Comparison of ENCODE assay signal across 24 cellular contexts in genomic region chr6:31418251-31418650, GRCh38.
"Had no signal": no experiment of that assay in that cellular context is flagged by ENCODE, and none has a peak within 500 bp of the region (broad histone marks: within the 10 kb centered on the region; RNA-seq: fewer than 3 reads in every experiment).

No MANE protein-coding gene starts in this region.

- H3K4me1 Mint-ChIP-seq: brain had no signal

- H3K27ac Mint-ChIP-seq: activated CD8-positive, alpha-beta memory T cell treated with anti-CD3 and anti-CD28 coated beads, Interleukin-2, amount 10 ng/mL, durations not matched to agents 7 days and 5 days; activated naive CD4-positive, alpha-beta T cell treated with anti-CD3 and anti-CD28 coated beads, Interleukin-2, amount 50 U/mL, for 72 hours; brain; T-helper 1 cell treated with Interleukin-12 subunit alpha and Interleukin-12 subunit beta and Interleukin-4 antibody, amounts not matched to agents 30 μg/mL and 1 μg/mL, for 36 hours had no signal

- DNase-seq: activated CD4-positive, alpha-beta T cell treated with anti-CD3 and anti-CD28 coated beads, Interleukin-2, amount 50 U/mL, for 1 hour; activated CD4-positive, CD25-positive, alpha-beta regulatory T cell; activated CD8-positive, alpha-beta memory T cell treated with anti-CD3 and anti-CD28 coated beads, Interleukin-2, amount 10 ng/mL, durations not matched to agents 7 days and 5 days; activated effector memory CD4-positive, alpha-beta T cell treated with anti-CD3 and anti-CD28 coated beads, Interleukin-2, amount 50 U/mL, for 16 hours; activated naive CD4-positive, alpha-beta T cell treated with Interleukin-2 at 50 U/mL for 16 hours; activated T-cell treated with anti-CD3 and anti-CD28 coated beads, Interleukin-2, amount 50 U/mL, for 4 hours; amygdala; cerebellar nuclear complex; NCI-H1092; NCI-H1417 treated with DMSO at 0.1 percent for 48 hours; NCI-H1694; NCI-H2029; NCI-H2107; NCI-H345; NCI-H510A; NCI-H526 treated with DMSO at 0.1 percent for 48 hours; Peyer's patch; Right ventricle myocardium superior; SJCRH30 had no signal

- ATAC-seq: activated CD8-positive, alpha-beta memory T cell treated with anti-CD3 and anti-CD28 coated beads, Interleukin-2, amount 10 ng/mL, durations not matched to agents 7 days and 5 days; activated naive CD4-positive, alpha-beta T cell treated with anti-CD3 and anti-CD28 coated beads, Interleukin-2, amount 50 U/mL, for 72 hours; activated T-cell treated with anti-CD3 and anti-CD28 coated beads, Interleukin-2, amount 50 U/mL, for 4 hours had no signal

- H3K9me3 ChIP-seq: Peyer's patch had no signal

- H3K9me3 Mint-ChIP-seq: activated T-cell treated with anti-CD3 and anti-CD28 coated beads, Interleukin-2, amount 50 U/mL, for 4 hours; T-helper 1 cell treated with Interleukin-12 subunit alpha and Interleukin-12 subunit beta and Interleukin-4 antibody, amounts not matched to agents 30 μg/mL and 1 μg/mL, for 36 hours had no signal

- H3K4me3 Mint-ChIP-seq: activated CD8-positive, alpha-beta memory T cell treated with anti-CD3 and anti-CD28 coated beads, Interleukin-2, amount 10 ng/mL, durations not matched to agents 7 days and 5 days; activated T-cell treated with anti-CD3 and anti-CD28 coated beads, Interleukin-2, amount 50 U/mL, for 4 hours; brain; T-helper 1 cell treated with Interleukin-12 subunit alpha and Interleukin-12 subunit beta and Interleukin-4 antibody, amounts not matched to agents 30 μg/mL and 1 μg/mL, for 36 hours had no signal

- H3K4me1 ChIP-seq: Peyer's patch, SJCRH30 had no signal

- H3K4me3 ChIP-seq: Peyer's patch, SJCRH30 had no signal

- H3K27ac ChIP-seq: Peyer's patch, RWPE1, SJCRH30, VCaP had no signal

- H3K27me3 ChIP-seq: Peyer's patch, SJCRH30 had no signal
